Comparison of ENCODE assay signal across 14 cellular contexts in genomic region chr11:88320149-88320559, GRCh38. TPM values are rescaled to one million over a fixed set of nuclear protein-coding genes. Genes with fewer than 3 reads are reported as not detected.
DNase-seq lines count a peak whose midpoint lies in the region; ATAC-seq and TF ChIP-seq lines count a peak whose summit lies in the region.
"Had no signal": no experiment of that assay in that cellular context is flagged by ENCODE, and none has a peak within 500 bp of the region (broad histone marks: within the 10 kb centered on the region; RNA-seq: fewer than 3 reads in every experiment).

No MANE protein-coding gene starts in this region.

- H3K4me3 Mint-ChIP-seq in activated CD4-positive, alpha-beta T cell treated with anti-CD3 and anti-CD28 coated beads, Interleukin-2, amount 10 ng/mL, durations not matched to agents 7 days and 5 days: no peak overlapping the region
- H3K4me3 Mint-ChIP-seq: activated naive CD4-positive, alpha-beta T cell treated with anti-CD3 and anti-CD28 coated beads for 36 hours had no signal

- H3K9ac ChIP-seq in mesendoderm (ENCODE audit: low read length): no peak overlapping the region

- H3K4me3 ChIP-seq in RWPE2 (ENCODE audit: severe bottlenecking): no peak overlapping the region
- no peak overlapping the region for H3K4me3 ChIP-seq in osteoblast (ENCODE audit: insufficient read depth, low read length)
- no peak overlapping the region for H3K4me3 ChIP-seq in mesendoderm (ENCODE audit: low read length)
- H3K4me3 ChIP-seq: psoas muscle, SK-N-MC, tibial nerve had no signal

- H3K79me1 ChIP-seq in mesendoderm (ENCODE audit: low read length): no peaks in the 10 kb centered on the region

- H2AFZ ChIP-seq in osteoblast (ENCODE audit: low read length): no peak overlapping the region

- H3K79me2 ChIP-seq in osteoblast (ENCODE audit: insufficient read depth, low read length) (no peaks in the 10 kb centered on the region), mesendoderm (ENCODE audit: control insufficient read depth, insufficient read depth, low read length) (peaks cover 3% of the 10 kb centered on the region)

- H3K27me3 ChIP-seq in RWPE2 (ENCODE audit: insufficient read depth, poor library complexity, severe bottlenecking) (no peaks in the 10 kb centered on the region), osteoblast (ENCODE audit: insufficient read depth, low read length) (no peaks in the 10 kb centered on the region), mesendoderm (ENCODE audit: insufficient read depth, low read length, poor library complexity) (no peaks in the 10 kb centered on the region)
- H3K27me3 ChIP-seq: tibial nerve had no signal

- no peaks in the 10 kb centered on the region for H3K9me3 ChIP-seq in RWPE2 (ENCODE audit: severe bottlenecking)
- H3K9me3 ChIP-seq in osteoblast (ENCODE audit: low read depth, low read length): no peaks in the 10 kb centered on the region
- H3K9me3 ChIP-seq: psoas muscle, tibial nerve had no signal

- H3K27ac ChIP-seq in RWPE2 (ENCODE audit: poor library complexity, severe bottlenecking) (peak overlapping the region; percentile 17), osteoblast (ENCODE audit: low read depth, low read length) (no peak overlapping the region), mesendoderm (ENCODE audit: low read depth, low read length) (no peak overlapping the region)
- H3K27ac ChIP-seq: psoas muscle, SK-N-MC had no signal

- peak; percentile 79 for ATAC-seq in RWPE2 (ENCODE audit: low read depth)
- ATAC-seq: psoas muscle had no signal

- POLR2A ChIA-PET in activated CD4-positive, alpha-beta T cell treated with anti-CD3 and anti-CD28 coated beads, Interleukin-2, amount 10 ng/mL, durations not matched to agents 7 days and 5 days (lab: Charles Lee): no interaction called here

- no peak overlapping the region for H2AK5ac ChIP-seq in mesendoderm (ENCODE audit: low read length)

- no peak overlapping the region for H3K4ac ChIP-seq in mesendoderm (ENCODE audit: low read depth, low read length)

- no peak overlapping the region for H3K23ac ChIP-seq in mesendoderm (ENCODE audit: low read length)

- peak; percentile 85 for DNase-seq in EL
- no peak for DNase-seq in RWPE2 (ENCODE audit: low spot score)
- DNase-seq in fibroblast of gingiva (ENCODE audit: low read depth): peak; percentile 17
- DNase-seq in osteoblast (ENCODE audit: insufficient read length, low spot score, missing footprints): peak; percentile 74
- no peak for DNase-seq in mesendoderm
- no peak for DNase-seq in activated CD4-positive, alpha-beta T cell treated with anti-CD3 and anti-CD28 coated beads, Interleukin-2, amount 10 ng/mL, durations not matched to agents 7 days and 5 days
- DNase-seq in SKM-1 (lab: John Stamatoyannopoulos, UW; ENCODE audit: unreplicated experiment): no peak
- DNase-seq in medulla oblongata (ENCODE audit: extremely low spot score): no peak
- DNase-seq: activated CD4-positive, alpha-beta T cell treated with anti-CD3 and anti-CD28 coated beads for 48 hours; activated naive CD4-positive, alpha-beta T cell treated with anti-CD3 and anti-CD28 coated beads for 36 hours; NCI-H524; psoas muscle had no signal

- no peak overlapping the region for H3K56ac ChIP-seq in mesendoderm (ENCODE audit: low read length)

- no CpG with 5 or more reads among the region's 2 CpGs for WGBS in mesendoderm (ENCODE audit: extremely low coverage, insufficient coverage, low lambda C conversion rate)

- H3K27ac Mint-ChIP-seq in activated CD4-positive, alpha-beta T cell treated with anti-CD3 and anti-CD28 coated beads, Interleukin-2, amount 10 ng/mL, durations not matched to agents 7 days and 5 days: no peak overlapping the region
- H3K27ac Mint-ChIP-seq: activated naive CD4-positive, alpha-beta T cell treated with anti-CD3 and anti-CD28 coated beads for 36 hours had no signal

- no peak overlapping the region for H2BK120ac ChIP-seq in mesendoderm (ENCODE audit: low read depth, low read length)

- no peak overlapping the region for H2BK15ac ChIP-seq in mesendoderm (replicated peaks; ENCODE audit: low read depth)

- no peak overlapping the region for H4K8ac ChIP-seq in mesendoderm (ENCODE audit: low read depth, low read length)

- H3K4me2 ChIP-seq in osteoblast (ENCODE audit: insufficient read depth, low read length) (peak overlapping the region; percentile 28), mesendoderm (ENCODE audit: low read length) (no peak overlapping the region)

- H3K9me3 Mint-ChIP-seq in activated CD4-positive, alpha-beta T cell treated with anti-CD3 and anti-CD28 coated beads, Interleukin-2, amount 10 ng/mL, durations not matched to agents 7 days and 5 days: peaks cover 8% of the 10 kb centered on the region

- H3K4me1 ChIP-seq in RWPE2 (ENCODE audit: insufficient read depth, poor library complexity, severe bottlenecking) (peaks cover 26% of the 10 kb centered on the region), osteoblast (ENCODE audit: insufficient read depth, low read length) (peaks cover 8% of the 10 kb centered on the region), mesendoderm (ENCODE audit: control insufficient read depth, low read depth, low read length) (peaks cover 2% of the 10 kb centered on the region)
- H3K4me1 ChIP-seq: psoas muscle had no signal

- H3K27me3 Mint-ChIP-seq in activated CD4-positive, alpha-beta T cell treated with anti-CD3 and anti-CD28 coated beads, Interleukin-2, amount 10 ng/mL, durations not matched to agents 7 days and 5 days: no peaks in the 10 kb centered on the region

- CTCF ChIA-PET in activated CD4-positive, alpha-beta T cell treated with anti-CD3 and anti-CD28 coated beads, Interleukin-2, amount 10 ng/mL, durations not matched to agents 7 days and 5 days (lab: Charles Lee): no interaction called here

- no peak overlapping the region for H3K18ac ChIP-seq in mesendoderm (ENCODE audit: low read length)

- peaks cover 51% of the 10 kb centered on the region for H3K4me1 Mint-ChIP-seq in activated CD4-positive, alpha-beta T cell treated with anti-CD3 and anti-CD28 coated beads, Interleukin-2, amount 10 ng/mL, durations not matched to agents 7 days and 5 days

- no peaks in the 10 kb centered on the region for H4K20me1 ChIP-seq in osteoblast (ENCODE audit: insufficient read depth, low read length)

- no peak overlapping the region for H4K5ac ChIP-seq in mesendoderm (ENCODE audit: low read length)

- H3K36me3 Mint-ChIP-seq in activated CD4-positive, alpha-beta T cell treated with anti-CD3 and anti-CD28 coated beads, Interleukin-2, amount 10 ng/mL, durations not matched to agents 7 days and 5 days (ENCODE audit: low read depth): peaks cover 72% of the 10 kb centered on the region

- peaks cover 54% of the 10 kb centered on the region for H3K36me3 ChIP-seq in RWPE2 (ENCODE audit: low read depth)
- H3K36me3 ChIP-seq in osteoblast (ENCODE audit: insufficient read depth, low read length): peaks cover 4% of the 10 kb centered on the region
- H3K36me3 ChIP-seq in mesendoderm (ENCODE audit: control insufficient read depth, insufficient read depth, low read length): no peaks in the 10 kb centered on the region

- TF ChIP-seq CTCF in RWPE2 (IDR thresholded peaks at IDR 0.05; ENCODE audit: poor library complexity, severe bottlenecking) (no peak), osteoblast (IDR thresholded peaks at IDR 0.05; ENCODE audit: extremely low read depth, low read depth, low read length) (no peak)

- H2BK5ac ChIP-seq in mesendoderm (ENCODE audit: low read length): no peak overlapping the region

RNA-seq across cellular contexts. Expression of gene CTSC, which starts 17.4 kb away (rescaled TPM):
- 23.5 and 25.9 TPM in 2 replicates for total RNA-seq in osteoblast
- polyA plus RNA-seq in mesendoderm (2013, experiment 1 of 2): 274 TPM
- 280 TPM for polyA plus RNA-seq in mesendoderm (2013, experiment 2 of 2)
- total RNA-seq in activated CD4-positive, alpha-beta T cell treated with anti-CD3 and anti-CD28 coated beads, Interleukin-2, amount 10 ng/mL, durations not matched to agents 7 days and 5 days: 100 to 1,000 TPM; 230 to 272 TPM

Comparison
In these comparisons a context has a peak if more than half of its experiments do, and no peak if none do; other contexts are left out.
1. DNase-seq: peak in EL (single experiment), fibroblast of gingiva (single experiment) and osteoblast (single experiment); none in RWPE2 (single experiment), mesendoderm (single experiment), activated CD4-positive, alpha-beta T cell treated with anti-CD3 and anti-CD28 coated beads, Interleukin-2, amount 10 ng/mL, durations not matched to agents 7 days and 5 days (single experiment), SKM-1 (single experiment) and medulla oblongata (single experiment).